In genomic region chr2:152254486-152254885, GRCh38 we compare ENCODE assay signal across 35 cellular contexts.
DNase-seq lines count a peak whose midpoint lies in the region; ATAC-seq, FAIRE-seq and TF ChIP-seq lines count a peak whose summit lies in the region.
"Had no signal": no experiment of that assay in that cellular context is flagged by ENCODE, and none has a peak within 500 bp of the region (broad histone marks: within the 10 kb centered on the region; RNA-seq: fewer than 3 reads in every experiment).

No MANE protein-coding gene starts in this region.

- H4K91ac ChIP-seq in trophoblast cell (ENCODE audit: low read depth, low read length): no peak overlapping the region

- H4K8ac ChIP-seq in trophoblast cell (ENCODE audit: low read depth, low read length): no peak overlapping the region

- no peaks in the 10 kb centered on the region for H3K4me1 Mint-ChIP-seq in T-helper 17 cell
- H3K4me1 Mint-ChIP-seq: B cell; CD4-positive, alpha-beta memory T cell; CD4-positive, CD25-positive, alpha-beta regulatory T cell; CD8-positive, alpha-beta memory T cell had no signal

- TF ChIP-seq POLR2A in GM12892 (IDR thresholded peaks at IDR 0.05; ENCODE audit: low read depth, low read length) (no peak), esophagus muscularis mucosa (IDR thresholded peaks at IDR 0.05; ENCODE audit: low read depth) (no peak)

- H3K79me2 ChIP-seq in trophoblast cell (ENCODE audit: control insufficient read depth, insufficient read depth, low read length, poor library complexity) (no peaks in the 10 kb centered on the region), OCI-LY7 (ENCODE audit: insufficient read depth, low read depth, low read length) (no peaks in the 10 kb centered on the region)

- no peak overlapping the region for H3K18ac ChIP-seq in trophoblast cell (ENCODE audit: low read length)

- no peak for TF ChIP-seq CTCF in esophagus muscularis mucosa (IDR thresholded peaks at IDR 0.05)
- no peak for TF ChIP-seq CTCF in OCI-LY7 (conservative IDR thresholded peaks at IDR 0.05; ENCODE audit: low read length)

- H2AFZ ChIP-seq in trophoblast cell (ENCODE audit: insufficient read depth, low read length, poor library complexity) (no peak overlapping the region), OCI-LY7 (ENCODE audit: low read length) (no peak overlapping the region)

- H3K4me2 ChIP-seq in trophoblast cell (ENCODE audit: low read length) (no peak overlapping the region), OCI-LY7 (ENCODE audit: low read length) (no peak overlapping the region)
- H3K4me2 ChIP-seq: A549; BLaER1; BLaER1 treated with 17β-estradiol and CSF1 and Interleukin-3, amounts not matched to agents 10 nM and 100 nM had no signal

- no peaks in the 10 kb centered on the region for H3K36me3 Mint-ChIP-seq in T-helper 17 cell (ENCODE audit: low read depth)
- H3K36me3 Mint-ChIP-seq: CD14-positive monocyte; CD4-positive, alpha-beta memory T cell; CD4-positive, CD25-positive, alpha-beta regulatory T cell; CD8-positive, alpha-beta memory T cell; CD8-positive, alpha-beta T cell had no signal

- H2BK12ac ChIP-seq in trophoblast cell (ENCODE audit: low read length): no peak overlapping the region

- intact Hi-C loops in esophagus muscularis mucosa (cut with DNase I) (no loop called here), OCI-LY7 (cut with micrococcal nuclease; ENCODE audit: unreplicated experiment) (no loop called here)

- no peak overlapping the region for H3K27ac Mint-ChIP-seq in T-helper 17 cell
- H3K27ac Mint-ChIP-seq: B cell; CD14-positive monocyte; CD4-positive, alpha-beta memory T cell; CD4-positive, alpha-beta T cell; CD4-positive, CD25-positive, alpha-beta regulatory T cell; CD8-positive, alpha-beta memory T cell; CD8-positive, alpha-beta T cell had no signal

- no peak overlapping the region for H4K12ac ChIP-seq in trophoblast cell (ENCODE audit: low read depth, low read length)

- no peaks in the 10 kb centered on the region for H3K36me3 ChIP-seq in esophagus muscularis mucosa
- H3K36me3 ChIP-seq in trophoblast cell (ENCODE audit: control insufficient read depth in 1 of 2, insufficient read depth in 2 of 2, low read length in 2 of 2): no peaks in the 10 kb centered on the region
- no peaks in the 10 kb centered on the region for H3K36me3 ChIP-seq in OCI-LY7 (ENCODE audit: insufficient read depth, low read length)
- H3K36me3 ChIP-seq: BE2C, BLaER1 had no signal

- no peaks in the 10 kb centered on the region for H3K9me2 ChIP-seq in OCI-LY7 (ENCODE audit: insufficient read depth, low read length)

- H3K14ac ChIP-seq in trophoblast cell (ENCODE audit: low read length): no peak overlapping the region

- H3K4me3 ChIP-seq in esophagus muscularis mucosa: no peak overlapping the region
- H3K4me3 ChIP-seq in trophoblast cell (ENCODE audit: low read depth, low read length): no peak overlapping the region
- H3K4me3 ChIP-seq in OCI-LY7 (ENCODE audit: low read depth, low read length, poor library complexity, severe bottlenecking): no peak overlapping the region
- H3K4me3 ChIP-seq: A549; BLaER1; BLaER1 treated with 17β-estradiol and CSF1 and Interleukin-3, amounts not matched to agents 10 nM and 100 nM had no signal

- no peak for ATAC-seq in T-helper 17 cell
- ATAC-seq: A549; CD8-positive, alpha-beta T cell had no signal

- no peaks in the 10 kb centered on the region for H4K20me1 ChIP-seq in OCI-LY7 (ENCODE audit: insufficient read depth, low read length)
- H4K20me1 ChIP-seq: BLaER1; BLaER1 treated with 17β-estradiol and CSF1 and Interleukin-3, amounts not matched to agents 10 nM and 100 nM had no signal

- peak; percentile 54 for FAIRE-seq in GM12892 (lab: Jason Lieb, UNC)
- FAIRE-seq: A204.1, A549, D721Med had no signal

- H3K27ac ChIP-seq in esophagus muscularis mucosa (replicated peaks in 1 of 4) (no peak overlapping the region), trophoblast cell (ENCODE audit: low read depth, low read length) (no peak overlapping the region), OCI-LY7 (ENCODE audit: low read depth, low read length, poor library complexity, severe bottlenecking) (no peak overlapping the region)
- H3K27ac ChIP-seq: 22Rv1; A549; BLaER1; BLaER1 treated with 17β-estradiol and CSF1 and Interleukin-3, amounts not matched to agents 10 nM and 100 nM; C4-2B had no signal

- no TSS peak for BruUV-seq in OCI-LY7 (replicated peaks; lab: Mats Ljungman, UMichigan)

- peaks cover 51% of the 10 kb centered on the region for H3K27me3 Mint-ChIP-seq in T-helper 17 cell
- H3K27me3 Mint-ChIP-seq: CD4-positive, CD25-positive, alpha-beta regulatory T cell had no signal

- no peaks in the 10 kb centered on the region for H3K4me1 ChIP-seq in esophagus muscularis mucosa
- H3K4me1 ChIP-seq in trophoblast cell (ENCODE audit: control insufficient read depth in 1 of 2, insufficient read depth in 2 of 2, low read length in 2 of 2): no peaks in the 10 kb centered on the region
- H3K4me1 ChIP-seq in OCI-LY7 (ENCODE audit: insufficient read depth, low read length, poor library complexity, severe bottlenecking): no peaks in the 10 kb centered on the region
- H3K4me1 ChIP-seq: A549, BE2C, Caco-2 had no signal

- no peak overlapping the region for H3K9ac ChIP-seq in trophoblast cell (ENCODE audit: low read length)
- H3K9ac ChIP-seq: BLaER1; BLaER1 treated with 17β-estradiol and CSF1 and Interleukin-3, amounts not matched to agents 10 nM and 100 nM had no signal

- TF ChIP-seq EP300 in esophagus muscularis mucosa (IDR thresholded peaks at IDR 0.05): no peak

- no peak overlapping the region for H2AK5ac ChIP-seq in trophoblast cell (ENCODE audit: low read length)

- CTCF ChIA-PET in OCI-LY7 (lab: Charles Lee; ENCODE audit: unreplicated experiment): no interaction called here

- H3K23ac ChIP-seq in trophoblast cell (ENCODE audit: low read length): no peak overlapping the region

- H3K9me3 ChIP-seq in esophagus muscularis mucosa: no peaks in the 10 kb centered on the region
- no peaks in the 10 kb centered on the region for H3K9me3 ChIP-seq in trophoblast cell (ENCODE audit: insufficient read depth, low read depth, low read length)
- H3K9me3 ChIP-seq in T-helper 17 cell (ENCODE audit: control insufficient read depth, low read length, poor library complexity, severe bottlenecking): no peaks in the 10 kb centered on the region
- no peaks in the 10 kb centered on the region for H3K9me3 ChIP-seq in OCI-LY7 (ENCODE audit: low read length)
- H3K9me3 ChIP-seq: A549, BE2C, BLaER1, Caco-2 had no signal

- POLR2A ChIA-PET in OCI-LY7 (lab: Charles Lee): interaction anchor here (0.6 kb wide), 1 partner anchor 17 kb away, joined by 3 read pairs; no protein-coding TSS in a partner anchor

- 88% methylated on average over 3 of the region's 3 CpGs for WGBS in esophagus muscularis mucosa
- WGBS in trophoblast cell (ENCODE audit: extremely low coverage, insufficient coverage, insufficient read length): no CpG with 5 or more reads among the region's 3 CpGs

- no peak overlapping the region for H2BK120ac ChIP-seq in trophoblast cell (ENCODE audit: insufficient read depth, low read length, poor library complexity)

- no peak overlapping the region for H3K4me3 Mint-ChIP-seq in T-helper 17 cell
- H3K4me3 Mint-ChIP-seq: B cell; CD14-positive monocyte; CD4-positive, alpha-beta memory T cell; CD4-positive, alpha-beta T cell; CD4-positive, CD25-positive, alpha-beta regulatory T cell; CD8-positive, alpha-beta memory T cell; CD8-positive, alpha-beta T cell had no signal

- no peaks in the 10 kb centered on the region for H3K27me3 ChIP-seq in esophagus muscularis mucosa
- H3K27me3 ChIP-seq in trophoblast cell (ENCODE audit: insufficient read depth, low read length): no peaks in the 10 kb centered on the region
- H3K27me3 ChIP-seq: BE2C; BLaER1; BLaER1 treated with 17β-estradiol and CSF1 and Interleukin-3, amounts not matched to agents 10 nM and 100 nM had no signal

- H3K4ac ChIP-seq in trophoblast cell (ENCODE audit: low read depth, low read length): no peak overlapping the region

- no peak for DNase-seq in GM12892 (ENCODE audit: insufficient read length)
- peak; percentile 55 for DNase-seq in esophagus muscularis mucosa (ENCODE audit: extremely low spot score)
- DNase-seq in trophoblast cell: peak; percentile 61 to 79
- DNase-seq in T-helper 17 cell: no peak
- no peak for DNase-seq in OCI-LY7 (ENCODE audit: low spot score)
- DNase-seq in NCI-H510A treated with DMSO at 0.1 percent for 48 hours (lab: John Stamatoyannopoulos, UW): no peak
- DNase-seq: 8988T; ACHN; AML-193; BE2C; C1 segment of cervical spinal cord; Caco-2; Calu3; CD4-positive, alpha-beta memory T cell; CD4-positive, alpha-beta T cell; CD4-positive, CD25-positive, alpha-beta regulatory T cell; CD8-positive, alpha-beta memory T cell; CD8-positive, alpha-beta T cell; COR-L47; DMS 273 treated with DMSO at 0.1 percent for 48 hours; DMS153; DMS53; DMS79; DMS79 treated with DMSO at 0.1 percent for 48 hours; DND-41; EL had no signal

- H2BK5ac ChIP-seq in trophoblast cell (ENCODE audit: low read depth, low read length, poor library complexity): no peak overlapping the region

- no peaks in the 10 kb centered on the region for H3K79me1 ChIP-seq in trophoblast cell (ENCODE audit: low read length)

Comparison
In these comparisons a context has a peak if more than half of its experiments do, and no peak if none do; other contexts are left out.
1. DNase-seq: peak in esophagus muscularis mucosa (single experiment) and trophoblast cell (2 of 2); none in GM12892 (single experiment), T-helper 17 cell (0 of 3), OCI-LY7 (single experiment) and NCI-H510A treated with DMSO at 0.1 percent for 48 hours (single experiment).